In genomic region chr16:58042886-58043515, GRCh38 we compare ENCODE assay signal across 28 cellular contexts.
"Had no signal": no experiment of that assay in that cellular context is flagged by ENCODE, and none has a peak within 500 bp of the region (broad histone marks: within the 10 kb centered on the region; RNA-seq: fewer than 3 reads in every experiment).

No MANE protein-coding gene starts in this region.

- H3K27me3 Mint-ChIP-seq: activated CD4-positive, alpha-beta T cell treated with anti-CD3 and anti-CD28 coated beads, Interleukin-2, amount 10 ng/mL, durations not matched to agents 24 days and 14 days; activated CD8-positive, alpha-beta T cell treated with anti-CD3 and anti-CD28 coated beads for 36 hours; activated naive CD8-positive, alpha-beta T cell treated with anti-CD3 and anti-CD28 coated beads for 36 hours; activated T-helper 17 cell treated with anti-CD3 and anti-CD28 coated beads, Interleukin-2, amount 50 U/mL, for 72 hours; central memory CD8-positive, alpha-beta T cell had no signal

- H3K36me3 Mint-ChIP-seq: activated naive CD8-positive, alpha-beta T cell treated with anti-CD3 and anti-CD28 coated beads for 36 hours had no signal

- H3K9me3 Mint-ChIP-seq: activated CD4-positive, alpha-beta T cell treated with anti-CD3 and anti-CD28 coated beads, Interleukin-2, amount 10 ng/mL, durations not matched to agents 24 days and 14 days; activated CD8-positive, alpha-beta T cell treated with anti-CD3 and anti-CD28 coated beads for 36 hours; activated naive CD8-positive, alpha-beta T cell treated with anti-CD3 and anti-CD28 coated beads for 36 hours; activated T-cell treated with anti-CD3 and anti-CD28 coated beads, Interleukin-2, amount 50 U/mL, for 72 hours; activated T-helper 17 cell treated with anti-CD3 and anti-CD28 coated beads, Interleukin-2, amount 50 U/mL, for 72 hours; central memory CD8-positive, alpha-beta T cell; T-helper 1 cell treated with Interleukin-12 subunit alpha and Interleukin-12 subunit beta and Interleukin-4 antibody, amounts not matched to agents 30 μg/mL and 1 μg/mL, for 36 hours; T-helper 2 cell treated with Interferon-gamma antibody and Interleukin-4, amounts not matched to agents 5 μg/mL and 100 μg/mL, for 36 hours had no signal

- H3K27ac ChIP-seq: brain microvascular endothelial cell, Peyer's patch had no signal

- H3K27ac Mint-ChIP-seq: activated CD4-positive, alpha-beta T cell treated with anti-CD3 and anti-CD28 coated beads, Interleukin-2, amount 10 ng/mL, durations not matched to agents 24 days and 14 days; activated CD8-positive, alpha-beta T cell treated with anti-CD3 and anti-CD28 coated beads for 36 hours; activated naive CD8-positive, alpha-beta T cell treated with anti-CD3 and anti-CD28 coated beads for 36 hours; activated T-cell treated with anti-CD3 and anti-CD28 coated beads, Interleukin-2, amount 50 U/mL, for 72 hours; activated T-helper 17 cell treated with anti-CD3 and anti-CD28 coated beads, Interleukin-2, amount 50 U/mL, for 72 hours; T-helper 1 cell treated with Interleukin-12 subunit alpha and Interleukin-12 subunit beta and Interleukin-4 antibody, amounts not matched to agents 30 μg/mL and 1 μg/mL, for 36 hours; T-helper 2 cell treated with Interferon-gamma antibody and Interleukin-4, amounts not matched to agents 5 μg/mL and 100 μg/mL, for 36 hours had no signal

- H3K9me3 ChIP-seq: Peyer's patch had no signal

- H3K27me3 ChIP-seq: brain microvascular endothelial cell, Peyer's patch had no signal

- H3K4me3 ChIP-seq: Peyer's patch had no signal

- ATAC-seq: activated CD8-positive, alpha-beta T cell treated with anti-CD3 and anti-CD28 coated beads for 36 hours; activated T-cell treated with anti-CD3 and anti-CD28 coated beads, Interleukin-2, amount 50 U/mL, for 72 hours; activated T-helper 17 cell treated with anti-CD3 and anti-CD28 coated beads, Interleukin-2, amount 50 U/mL, for 72 hours; PC-3; Right ventricle myocardium inferior had no signal

- H3K4me3 Mint-ChIP-seq: activated CD4-positive, alpha-beta T cell treated with anti-CD3 and anti-CD28 coated beads, Interleukin-2, amount 10 ng/mL, durations not matched to agents 24 days and 14 days; activated CD8-positive, alpha-beta T cell treated with anti-CD3 and anti-CD28 coated beads for 36 hours; activated naive CD8-positive, alpha-beta T cell treated with anti-CD3 and anti-CD28 coated beads for 36 hours; activated T-cell treated with anti-CD3 and anti-CD28 coated beads, Interleukin-2, amount 50 U/mL, for 72 hours; activated T-helper 17 cell treated with anti-CD3 and anti-CD28 coated beads, Interleukin-2, amount 50 U/mL, for 72 hours; central memory CD8-positive, alpha-beta T cell; T-helper 1 cell treated with Interleukin-12 subunit alpha and Interleukin-12 subunit beta and Interleukin-4 antibody, amounts not matched to agents 30 μg/mL and 1 μg/mL, for 36 hours; T-helper 2 cell treated with Interferon-gamma antibody and Interleukin-4, amounts not matched to agents 5 μg/mL and 100 μg/mL, for 36 hours had no signal

- H3K36me3 ChIP-seq: brain microvascular endothelial cell had no signal

- DNase-seq: activated CD4-positive, alpha-beta T cell treated with anti-CD3 and anti-CD28 coated beads, Interleukin-2, amount 10 ng/mL, durations not matched to agents 24 days and 14 days; activated CD4-positive, alpha-beta T cell treated with anti-CD3 and anti-CD28 coated beads, Interleukin-2, amount 50 U/mL, for 4 hours; activated CD8-positive, alpha-beta T cell treated with anti-CD3 and anti-CD28 coated beads for 36 hours; activated effector memory CD4-positive, alpha-beta T cell treated with anti-CD3 and anti-CD28 coated beads, Interleukin-2, amount 50 U/mL, for 16 hours; activated naive CD4-positive, alpha-beta T cell; activated naive CD4-positive, alpha-beta T cell treated with anti-CD3 and anti-CD28 coated beads, Interleukin-2, amount 50 U/mL, for 16 hours; activated naive CD8-positive, alpha-beta T cell treated with anti-CD3 and anti-CD28 coated beads for 36 hours; activated T-cell treated with anti-CD3 and anti-CD28 coated beads, Interleukin-2, amount 50 U/mL, for 1 hour; activated T-cell treated with anti-CD3 and anti-CD28 coated beads, Interleukin-2, amount 50 U/mL, for 72 hours; amniotic stem cell; aorta; brain microvascular endothelial cell; NCI-H1092 treated with DMSO at 0.1 percent for 48 hours; NCI-H1417; NCI-H146; NCI-H187; NCI-H2029 treated with DMSO at 0.1 percent for 48 hours; NCI-H2107; NCI-H2171; NCI-H524 treated with DMSO at 0.1 percent for 48 hours; PC-3; RPMI8226 had no signal

- H3K4me1 Mint-ChIP-seq: activated CD4-positive, alpha-beta T cell treated with anti-CD3 and anti-CD28 coated beads, Interleukin-2, amount 10 ng/mL, durations not matched to agents 24 days and 14 days; activated naive CD8-positive, alpha-beta T cell treated with anti-CD3 and anti-CD28 coated beads for 36 hours; activated T-helper 17 cell treated with anti-CD3 and anti-CD28 coated beads, Interleukin-2, amount 50 U/mL, for 72 hours; central memory CD8-positive, alpha-beta T cell had no signal
